25 cellular contexts compared by ENCODE assay signal in genomic region chr1:47844556-47844950, GRCh38.
DNase-seq lines count a peak whose midpoint lies in the region; ATAC-seq, FAIRE-seq and TF ChIP-seq lines count a peak whose summit lies in the region.
"Had no signal": no experiment of that assay in that cellular context is flagged by ENCODE, and none has a peak within 500 bp of the region (broad histone marks: within the 10 kb centered on the region; RNA-seq: fewer than 3 reads in every experiment).

No MANE protein-coding gene starts in this region.

- H4K5ac ChIP-seq in H9 (ENCODE audit: insufficient read length, low read depth, low read length) = no peak overlapping the region
- no peak overlapping the region for H4K5ac ChIP-seq in mesendoderm (ENCODE audit: low read length)

- no peaks in the 10 kb centered on the region for H3K79me2 ChIP-seq in H9 (ENCODE audit: insufficient read depth, low read length)
- H3K79me2 ChIP-seq in mesendoderm (ENCODE audit: control insufficient read depth, insufficient read depth, low read length) = no peaks in the 10 kb centered on the region

- intact Hi-C loops in left lung (cut with DNase I) = no loop called here
- intact Hi-C loops in head of caudate nucleus (cut with DNase I) = no loop called here

- no peak overlapping the region for H2BK15ac ChIP-seq in H9 (ENCODE audit: low read depth, low read length)
- H2BK15ac ChIP-seq in mesendoderm (replicated peaks; ENCODE audit: low read depth) = no peak overlapping the region

- H2AK5ac ChIP-seq in H9 (ENCODE audit: insufficient read length, low read length) (no peak overlapping the region), mesendoderm (ENCODE audit: low read length) (no peak overlapping the region)

- H4K8ac ChIP-seq in H9 (replicated peaks; ENCODE audit: insufficient read length, low read depth, low read length) (no peak overlapping the region), mesendoderm (ENCODE audit: low read depth, low read length) (no peak overlapping the region)

- no peak overlapping the region for H2BK12ac ChIP-seq in H9 (ENCODE audit: insufficient read length, low read depth, low read length)

- TF ChIP-seq CTCF in H9 (conservative IDR thresholded peaks at IDR 0.05) (no peak), bronchial epithelial cell (IDR thresholded peaks at IDR 0.05; ENCODE audit: insufficient read depth, low read length, severe bottlenecking) (no peak), nephron progenitor cell (IDR thresholded peaks at IDR 0.05) (no peak), left lung (IDR thresholded peaks at IDR 0.05) (no peak)

- no peak for ATAC-seq in HG02763 (IDR thresholded peaks at IDR 0.05; ENCODE audit: unreplicated experiment)
- ATAC-seq in left lung = no peak
- ATAC-seq: A549 had no signal

- H2BK5ac ChIP-seq in H9 (ENCODE audit: insufficient read length, low read length) = no peak overlapping the region
- no peak overlapping the region for H2BK5ac ChIP-seq in mesendoderm (ENCODE audit: low read length)

- H3K36me3 ChIP-seq in bronchial epithelial cell (ENCODE audit: control insufficient read depth, insufficient read depth, low read length) (no peaks in the 10 kb centered on the region), left lung (no peaks in the 10 kb centered on the region), mesendoderm (ENCODE audit: control insufficient read depth, insufficient read depth, low read length) (no peaks in the 10 kb centered on the region)
- H3K36me3 ChIP-seq: BE2C; BLaER1 treated with 17β-estradiol and CSF1 and Interleukin-3, amounts not matched to agents 10 nM and 100 nM had no signal

- H3K4me1 Mint-ChIP-seq in H9 (peaks cover 27 to 30% of the 10 kb centered on the region in 2 experiments), nephron progenitor cell (peaks cover 95% of the 10 kb centered on the region)
- H3K4me1 Mint-ChIP-seq: CD14-positive monocyte had no signal

- no CpG with 5 or more reads among the region's 3 CpGs for WGBS in H9 (ENCODE audit: extremely low coverage, insufficient read length, low lambda C conversion rate)
- no CpG with 5 or more reads among the region's 3 CpGs for WGBS in mesendoderm (ENCODE audit: extremely low coverage, insufficient coverage, low lambda C conversion rate)

- H3K4me2 ChIP-seq in H9 (ENCODE audit: insufficient read depth, insufficient read length, low read length) (no peak overlapping the region), mesendoderm (ENCODE audit: low read length) (no peak overlapping the region)
- H3K4me2 ChIP-seq: A549; BLaER1 treated with 17β-estradiol and CSF1 and Interleukin-3, amounts not matched to agents 10 nM and 100 nM had no signal

- no peaks in the 10 kb centered on the region for H3K23me2 ChIP-seq in H9 (ENCODE audit: insufficient read length, low read depth, low read length, poor library complexity, severe bottlenecking)

- H3K9me3 ChIP-seq in H9 (ENCODE audit: control insufficient read depth, low read depth, low read length) (no peaks in the 10 kb centered on the region), left lung (no peaks in the 10 kb centered on the region)
- H3K9me3 ChIP-seq: A549; BE2C; BLaER1 treated with 17β-estradiol and CSF1 and Interleukin-3, amounts not matched to agents 10 nM and 100 nM had no signal

- H3K27me3 ChIP-seq in H9 (ENCODE audit: insufficient read depth, low read length) = no peaks in the 10 kb centered on the region
- peaks cover 2% of the 10 kb centered on the region for H3K27me3 ChIP-seq in bronchial epithelial cell (ENCODE audit: control insufficient read depth, insufficient read depth, low read length)
- H3K27me3 ChIP-seq in left lung = no peaks in the 10 kb centered on the region
- H3K27me3 ChIP-seq in mesendoderm (ENCODE audit: insufficient read depth, low read length, poor library complexity) = no peaks in the 10 kb centered on the region
- H3K27me3 ChIP-seq: BE2C; BLaER1 treated with 17β-estradiol and CSF1 and Interleukin-3, amounts not matched to agents 10 nM and 100 nM had no signal

- peak; percentile 83 for FAIRE-seq in bronchial epithelial cell (lab: Jason Lieb, UNC)
- FAIRE-seq: A549, GM12892, H54 had no signal

- H3K4me1 ChIP-seq in H9 (ENCODE audit: insufficient read depth, low read length) = peaks cover 10% of the 10 kb centered on the region
- no peaks in the 10 kb centered on the region for H3K4me1 ChIP-seq in left lung
- no peaks in the 10 kb centered on the region for H3K4me1 ChIP-seq in mesendoderm (ENCODE audit: control insufficient read depth, low read depth, low read length)
- H3K4me1 ChIP-seq: A549 had no signal

- H2BK120ac ChIP-seq in H9 (ENCODE audit: low read depth, low read length, poor library complexity, severe bottlenecking) = no peak overlapping the region
- no peak overlapping the region for H2BK120ac ChIP-seq in mesendoderm (ENCODE audit: low read depth, low read length)

- H3T11ph ChIP-seq in H9 (ENCODE audit: low read length) = no peak overlapping the region

- H3K4me3 ChIP-seq in bronchial epithelial cell (ENCODE audit: low read depth, low read length) = no peak overlapping the region
- no peak overlapping the region for H3K4me3 ChIP-seq in left lung
- H3K4me3 ChIP-seq in mesendoderm (ENCODE audit: low read length) = no peak overlapping the region
- H3K4me3 ChIP-seq: A549; BLaER1 treated with 17β-estradiol and CSF1 and Interleukin-3, amounts not matched to agents 10 nM and 100 nM had no signal

- no peaks in the 10 kb centered on the region for H3K36me3 Mint-ChIP-seq in H9 (ENCODE audit: insufficient read depth in 1 of 3, low read depth in 3 of 3)
- no peaks in the 10 kb centered on the region for H3K36me3 Mint-ChIP-seq in nephron progenitor cell (ENCODE audit: low read depth)
- H3K36me3 Mint-ChIP-seq: CD14-positive monocyte had no signal

- H3K27ac Mint-ChIP-seq in H9 (no peak overlapping the region), nephron progenitor cell (peak overlapping the region; percentile 85)
- H3K27ac Mint-ChIP-seq: CD14-positive monocyte; CD4-positive, alpha-beta T cell had no signal

- no peak overlapping the region for H4K91ac ChIP-seq in H9 (ENCODE audit: insufficient read length, low read depth, low read length)

- H2AFZ ChIP-seq in H9 (ENCODE audit: low read length) = no peak overlapping the region

- H3K4ac ChIP-seq in H9 (ENCODE audit: low read depth, low read length) (no peak overlapping the region), mesendoderm (ENCODE audit: low read depth, low read length) (no peak overlapping the region)

- H3K23ac ChIP-seq in H9 (ENCODE audit: insufficient read length, low read depth, low read length) = no peak overlapping the region
- H3K23ac ChIP-seq in mesendoderm (ENCODE audit: low read length) = no peak overlapping the region

- H3K27me3 Mint-ChIP-seq in H9 (ENCODE audit: low read depth) (peaks cover 3% of the 10 kb centered on the region), nephron progenitor cell (ENCODE audit: low read depth, poor library complexity) (peaks cover 16% of the 10 kb centered on the region)

- H3K9me3 Mint-ChIP-seq in H9 = no peaks in the 10 kb centered on the region
- H3K9me3 Mint-ChIP-seq in nephron progenitor cell = no peaks in the 10 kb centered on the region
- H3K9me3 Mint-ChIP-seq: CD14-positive monocyte; CD4-positive, alpha-beta T cell had no signal

- H3K56ac ChIP-seq in H9 (ENCODE audit: insufficient read length, low read depth, low read length) (no peak overlapping the region), mesendoderm (ENCODE audit: low read length) (no peak overlapping the region)

- H4K20me1 ChIP-seq in H9 (ENCODE audit: control insufficient read depth, insufficient read depth, insufficient read length) = no peaks in the 10 kb centered on the region
- H4K20me1 ChIP-seq: BLaER1 treated with 17β-estradiol and CSF1 and Interleukin-3, amounts not matched to agents 10 nM and 100 nM had no signal

- H3K79me1 ChIP-seq in H9 (ENCODE audit: insufficient read depth, low read depth, low read length, poor library complexity, severe bottlenecking) (no peaks in the 10 kb centered on the region), mesendoderm (ENCODE audit: low read length) (no peaks in the 10 kb centered on the region)

- H3K9ac ChIP-seq in H9 (ENCODE audit: extremely low read depth, insufficient read length, low read length) (no peak overlapping the region), mesendoderm (ENCODE audit: low read length) (no peak overlapping the region)
- H3K9ac ChIP-seq: BLaER1 treated with 17β-estradiol and CSF1 and Interleukin-3, amounts not matched to agents 10 nM and 100 nM had no signal

- H3K27ac ChIP-seq in H9 (ENCODE audit: insufficient read length, low read depth, low read length) (no peak overlapping the region), left lung (no peak overlapping the region), mesendoderm (ENCODE audit: low read depth, low read length) (no peak overlapping the region)
- H3K27ac ChIP-seq: A549; BLaER1 treated with 17β-estradiol and CSF1 and Interleukin-3, amounts not matched to agents 10 nM and 100 nM had no signal

- 0 out of 2 replicates have a peak overlapping the region, but pooled peaks have one; percentile 9 for H3K14ac ChIP-seq in H9 (ENCODE audit: insufficient read depth, low read length)

- H3K4me3 Mint-ChIP-seq in H9 = no peak overlapping the region
- H3K4me3 Mint-ChIP-seq in nephron progenitor cell = peak overlapping the region; percentile 47
- H3K4me3 Mint-ChIP-seq: CD14-positive monocyte; CD4-positive, alpha-beta T cell had no signal

- no peak overlapping the region for H2BK20ac ChIP-seq in H9 (ENCODE audit: low read depth, low read length, poor library complexity, severe bottlenecking)

- no peak overlapping the region for H3K18ac ChIP-seq in H9 (ENCODE audit: insufficient read length, low read depth, low read length)
- H3K18ac ChIP-seq in mesendoderm (ENCODE audit: low read length) = no peak overlapping the region

- DNase-seq in H9 (no peak), bronchial epithelial cell (ENCODE audit: low read depth) (no peak), kidney tubule cell (ENCODE audit: low spot score) (peak; percentile 10), nephron progenitor cell (no peak), left lung (no peak), head of caudate nucleus (no peak), mesendoderm (no peak)
- DNase-seq: 8988T; ACHN; AML-193; BE2C; Calu3; CD4-positive, alpha-beta T cell; COR-L47; DMS53; DMS79 treated with DMSO at 0.1 percent for 48 hours; GF-D8; GOT3; HCEC 1CT had no signal
